8 cellular contexts compared by ENCODE assay signal in genomic region chr9:4680750-4681149, GRCh38. TPM values are rescaled to one million over a fixed set of nuclear protein-coding genes. Genes with fewer than 3 reads are reported as not detected.
DNase-seq lines count a peak whose midpoint lies in the region; ATAC-seq and TF ChIP-seq lines count a peak whose summit lies in the region.

No MANE protein-coding gene starts in this region.

- TF ChIP-seq CTCF in AG09309 (IDR thresholded peaks at IDR 0.05; ENCODE audit: control insufficient read depth, insufficient read depth, low read depth, low read length, missing control alignments), result no peak
- TF ChIP-seq CTCF in KMS-11 (conservative IDR thresholded peaks at IDR 0.05; ENCODE audit: low read depth, low read length), result no peak

- H3K4me2 ChIP-seq in KMS-11, result peak overlapping the region; percentile 99

- H3K27ac ChIP-seq in KMS-11, result peak overlapping the region; percentile 99

- H3K4me3 ChIP-seq in AG09309 (ENCODE audit: control insufficient read depth, low read depth, low read length) (peak overlapping the region; percentile 93), KMS-11 (IDR thresholded peaks at IDR 0.05; ENCODE audit: insufficient read depth, low read depth, low read length) (no peak overlapping the region)

- H2AFZ ChIP-seq in KMS-11 (ENCODE audit: low read depth), result no peak overlapping the region

- H4K20me1 ChIP-seq in KMS-11 (ENCODE audit: insufficient read depth), result no peaks in the 10 kb centered on the region

- ATAC-seq in HG03039 (IDR thresholded peaks at IDR 0.05; ENCODE audit: unreplicated experiment), result no peak

- H3K9ac ChIP-seq in KMS-11, result peak overlapping the region; percentile 96; the same call in 1 of the 2 replicates

- peaks cover 31% of the 10 kb centered on the region for H3K79me2 ChIP-seq in KMS-11 (ENCODE audit: insufficient read depth, low read depth)

- peaks cover 25% of the 10 kb centered on the region for H3K4me1 ChIP-seq in KMS-11 (ENCODE audit: low read depth, poor library complexity, severe bottlenecking)

- no peak for DNase-seq in AG09309 (ENCODE audit: low read depth)
- DNase-seq in dedifferentiated amniotic fluid mesenchymal stem cell (ENCODE audit: extremely low spot score), result peak; percentile 22
- DNase-seq in myocyte (ENCODE audit: low read depth), result peak; percentile 82
- no peak for DNase-seq in NCI-H1694 treated with DMSO at 0.1 percent for 48 hours (lab: John Stamatoyannopoulos, UW)
- no peak for DNase-seq in NCI-H510A treated with DMSO at 0.1 percent for 48 hours (lab: John Stamatoyannopoulos, UW)
- no peak for DNase-seq in SKM-1 treated with dmso at 0.1 percent for 144 hours (lab: John Stamatoyannopoulos, UW; ENCODE audit: unreplicated experiment)

- no peaks in the 10 kb centered on the region for H3K27me3 ChIP-seq in KMS-11 (ENCODE audit: insufficient read depth, low read depth)

- H3K36me3 ChIP-seq in KMS-11 (ENCODE audit: insufficient read depth), result no peaks in the 10 kb centered on the region

RNA-seq across cellular contexts. Expression of gene CDC37L1, which starts 1.4 kb away (rescaled TPM):
- total RNA-seq in myocyte, result 66.1 and 78.6 TPM in 2 replicates
- 20.2 TPM for polyA plus RNA-seq in myocyte (2012)

RNA-seq across cellular contexts. Expression of gene SPATA6L, which starts 14.5 kb away (rescaled TPM):
- 0.16 and 0.21 TPM in 2 replicates for total RNA-seq in myocyte
- polyA plus RNA-seq in myocyte (2012), result 0.64 TPM

RNA-seq across cellular contexts. Expression of gene PLPP6, which starts 18.7 kb away (rescaled TPM):
- 3.8 and 4.3 TPM in 2 replicates for total RNA-seq in myocyte
- polyA plus RNA-seq in myocyte (2012), result 2.2 TPM

Comparison
In these comparisons a context has a peak if more than half of its experiments do, and no peak if none do; other contexts are left out.
1. DNase-seq: peak in dedifferentiated amniotic fluid mesenchymal stem cell (single experiment) and myocyte (single experiment); none in AG09309 (single experiment), NCI-H1694 treated with DMSO at 0.1 percent for 48 hours (single experiment), NCI-H510A treated with DMSO at 0.1 percent for 48 hours (single experiment) and SKM-1 treated with dmso at 0.1 percent for 144 hours (single experiment).